ENCODE assay signal across 28 cellular contexts in genomic region chr13:98328511-98328910, GRCh38.
A peak's percentile ranks its signal among the peaks of the same experiment; 100 is the strongest.
DNase-seq lines count a peak whose midpoint lies in the region; ATAC-seq and TF ChIP-seq lines count a peak whose summit lies in the region.
"Had no signal": no experiment of that assay in that cellular context is flagged by ENCODE, and none has a peak within 500 bp of the region (broad histone marks: within the 10 kb centered on the region; RNA-seq: fewer than 3 reads in every experiment).

No MANE protein-coding gene starts in this region.

- no peak for TF ChIP-seq CTCF in brain (conservative IDR thresholded peaks at IDR 0.05)
- TF ChIP-seq CTCF in osteoblast (IDR thresholded peaks at IDR 0.05; ENCODE audit: extremely low read depth, low read depth, low read length) = no peak
- TF ChIP-seq CTCF in natural killer cell (IDR thresholded peaks at IDR 0.05) = no peak
- no peak for TF ChIP-seq CTCF in psoas muscle (IDR thresholded peaks at IDR 0.05)

- H3K4me1 ChIP-seq in HUES48 (ENCODE audit: control insufficient read depth, insufficient read depth, low read length) (peaks cover 74% of the 10 kb centered on the region), osteoblast (ENCODE audit: insufficient read depth, low read length) (peaks cover 26% of the 10 kb centered on the region), psoas muscle (no peaks in the 10 kb centered on the region)

- peaks cover 6% of the 10 kb centered on the region for H4K20me1 ChIP-seq in osteoblast (ENCODE audit: insufficient read depth, low read length)

- peaks cover 78% of the 10 kb centered on the region for H3K4me1 Mint-ChIP-seq in brain
- no peaks in the 10 kb centered on the region for H3K4me1 Mint-ChIP-seq in natural killer cell
- H3K4me1 Mint-ChIP-seq: memory B cell; naive thymus-derived CD4-positive, alpha-beta T cell; stimulated activated naive B cell treated with anti-CD40 and anti-IgM and Interleukin-4, amounts not matched to agents 10 μg/mL and 1 μg/mL and 100 μg/mL, for 72 hours had no signal

- no peaks in the 10 kb centered on the region for H3K27me3 Mint-ChIP-seq in brain
- H3K27me3 Mint-ChIP-seq in natural killer cell (ENCODE audit: low read depth in 2 of 2) = peaks cover 8 to 14% of the 10 kb centered on the region in 2 donors

- intact Hi-C loops in natural killer cell (cut with micrococcal nuclease) (no loop called here), psoas muscle (cut with DNase I) (no loop called here)

- H3K36me3 Mint-ChIP-seq in brain = no peaks in the 10 kb centered on the region
- no peaks in the 10 kb centered on the region for H3K36me3 Mint-ChIP-seq in natural killer cell
- H3K36me3 Mint-ChIP-seq: activated naive CD8-positive, alpha-beta T cell; memory B cell; naive thymus-derived CD4-positive, alpha-beta T cell; stimulated activated naive B cell treated with anti-CD40 and anti-IgM and Interleukin-4, amounts not matched to agents 10 μg/mL and 1 μg/mL and 100 μg/mL, for 72 hours had no signal

- H3K4me3 ChIP-seq in HUES48 (ENCODE audit: low read depth, low read length) = peak overlapping the region; percentile 45
- H3K4me3 ChIP-seq in osteoblast (ENCODE audit: insufficient read depth, low read length) = no peak overlapping the region
- H3K4me3 ChIP-seq in psoas muscle = no peak overlapping the region
- H3K4me3 ChIP-seq: GM23248, suprapubic skin had no signal

- H3K27me3 ChIP-seq in HUES48 (ENCODE audit: control insufficient read depth, insufficient read depth, low read length) (no peaks in the 10 kb centered on the region), osteoblast (ENCODE audit: insufficient read depth, low read length) (no peaks in the 10 kb centered on the region), psoas muscle (ENCODE audit: insufficient read depth in 3 of 3, low read length in 2 of 3) (no peaks in the 10 kb centered on the region)
- H3K27me3 ChIP-seq: suprapubic skin had no signal

- peaks cover 35% of the 10 kb centered on the region for H3K79me2 ChIP-seq in osteoblast (ENCODE audit: insufficient read depth, low read length)

- H3K9me3 ChIP-seq in HUES48 (ENCODE audit: control insufficient read depth, insufficient read depth, low read length) = no peaks in the 10 kb centered on the region
- H3K9me3 ChIP-seq in osteoblast (ENCODE audit: low read depth, low read length) = no peaks in the 10 kb centered on the region
- H3K9me3 ChIP-seq in psoas muscle = no peaks in the 10 kb centered on the region
- H3K9me3 ChIP-seq: suprapubic skin had no signal

- peak overlapping the region; percentile 90 for H3K27ac ChIP-seq in HUES48 (ENCODE audit: low read depth, low read length)
- H3K27ac ChIP-seq in osteoblast (ENCODE audit: low read depth, low read length) = peak overlapping the region; percentile 70
- H3K27ac ChIP-seq in psoas muscle = no peak overlapping the region
- H3K27ac ChIP-seq: suprapubic skin had no signal

- no peaks in the 10 kb centered on the region for H3K36me3 ChIP-seq in HUES48 (ENCODE audit: control insufficient read depth, insufficient read depth, low read length)
- H3K36me3 ChIP-seq in osteoblast (ENCODE audit: insufficient read depth, low read length) = no peaks in the 10 kb centered on the region
- no peaks in the 10 kb centered on the region for H3K36me3 ChIP-seq in psoas muscle (ENCODE audit: insufficient read depth in 1 of 2, low read depth in 1 of 2)
- H3K36me3 ChIP-seq: suprapubic skin had no signal

- H2AFZ ChIP-seq in osteoblast (ENCODE audit: low read length) = no peak overlapping the region
- H2AFZ ChIP-seq: GM23248 had no signal

- WGBS in psoas muscle, 3 donors = 87 to 91% (median 91%) methylated on average over 8 of the region's 8 CpGs

- H3K4me3 Mint-ChIP-seq in brain (peak overlapping the region in 1 of 5 experiments; percentile 19), natural killer cell (no peak overlapping the region)
- H3K4me3 Mint-ChIP-seq: activated naive CD8-positive, alpha-beta T cell; memory B cell; naive thymus-derived CD4-positive, alpha-beta T cell; stimulated activated naive B cell treated with anti-CD40 and anti-IgM and Interleukin-4, amounts not matched to agents 10 μg/mL and 1 μg/mL and 100 μg/mL, for 72 hours had no signal

- H3K9me3 Mint-ChIP-seq in brain (no peaks in the 10 kb centered on the region), natural killer cell (no peaks in the 10 kb centered on the region)
- H3K9me3 Mint-ChIP-seq: memory B cell; naive thymus-derived CD4-positive, alpha-beta T cell; stimulated activated naive B cell treated with anti-CD40 and anti-IgM and Interleukin-4, amounts not matched to agents 10 μg/mL and 1 μg/mL and 100 μg/mL, for 72 hours had no signal

- H3K27ac Mint-ChIP-seq in brain (peak overlapping the region in 3 of 5 experiments; percentile 5 to 16 (median 8)), natural killer cell (no peak overlapping the region)
- H3K27ac Mint-ChIP-seq: activated naive CD8-positive, alpha-beta T cell; memory B cell; naive thymus-derived CD4-positive, alpha-beta T cell; stimulated activated naive B cell treated with anti-CD40 and anti-IgM and Interleukin-4, amounts not matched to agents 10 μg/mL and 1 μg/mL and 100 μg/mL, for 72 hours had no signal

- peak overlapping the region; percentile 36 for H3K9ac ChIP-seq in HUES48 (ENCODE audit: low read depth, low read length)
- H3K9ac ChIP-seq: GM23248 had no signal

- ATAC-seq in GM21367 (IDR thresholded peaks at IDR 0.05; ENCODE audit: unreplicated experiment) (no peak), natural killer cell (no peak), psoas muscle (no peak), GM21423 (IDR thresholded peaks at IDR 0.05; ENCODE audit: unreplicated experiment) (no peak)
- ATAC-seq: naive thymus-derived CD4-positive, alpha-beta T cell; stimulated activated naive B cell treated with anti-CD40 and anti-IgM and Interleukin-4, amounts not matched to agents 10 μg/mL and 1 μg/mL and 100 μg/mL, for 72 hours had no signal

- no peak overlapping the region for H3K4me2 ChIP-seq in osteoblast (ENCODE audit: insufficient read depth, low read length)

- peak; percentile 84 for DNase-seq in islet precursor cell
- no peak for DNase-seq in osteoblast (ENCODE audit: insufficient read length, low spot score, missing footprints)
- no peak for DNase-seq in natural killer cell
- no peak for DNase-seq in psoas muscle
- DNase-seq: activated CD4-positive, alpha-beta T cell treated with anti-CD3 and anti-CD28 coated beads for 4 hours; activated T-cell treated with anti-CD3 and anti-CD28 coated beads for 4 hours; anterior cingulate cortex; C1 segment of cervical spinal cord; central memory CD4-positive, alpha-beta T cell; COR-L47; dermis blood vessel endothelial cell; DMS79 treated with DMSO at 0.1 percent for 48 hours; naive thymus-derived CD4-positive, alpha-beta T cell; NCI-H1092 treated with DMSO at 0.1 percent for 48 hours; NCI-H1930; NCI-H526; NK-92 treated with Interleukin-12 subunit alpha and Interleukin-12 subunit beta, amount 100 ng/mL, for 24 hours; SHP77; stimulated activated CD4-positive, alpha-beta T cell treated with anti-CD3 and anti-CD28 coated beads, Interleukin-4, amount 100 ng/mL, for 4 hours; stimulated activated naive B cell treated with anti-CD40 and anti-IgM and Interleukin-4, amounts not matched to agents 10 μg/mL and 1 μg/mL and 100 μg/mL, for 72 hours had no signal

Comparison
In these comparisons a context has a peak if more than half of its experiments do, and no peak if none do; other contexts are left out.
1. H3K27ac Mint-ChIP-seq: peak in brain (3 of 5); none in natural killer cell (0 of 2).